ENCODE assay signal across 1 cellular context in genomic region chr9:79796411-79796810, GRCh38.
TF ChIP-seq lines count a peak whose summit lies in the region.

No MANE protein-coding gene starts in this region.

TF ChIP-seq in GM23338, 12 proteins besides CTCF, POLR2A, EP300 and RAD21 (continued from another document):
- TF ChIP-seq REST (IDR thresholded peaks at IDR 0.05; ENCODE audit: unreplicated experiment) (no peak), POLR2AphosphoS5 (IDR thresholded peaks at IDR 0.05; ENCODE audit: low read depth) (no peak), ETS1 (IDR thresholded peaks at IDR 0.05) (no peak), NANOG (IDR thresholded peaks at IDR 0.05; ENCODE audit: borderline replicate concordance) (no peak), JUNB (IDR thresholded peaks at IDR 0.05; ENCODE audit: unreplicated experiment) (no peak), CREB1 (CRISPR knock-in tag; IDR thresholded peaks at IDR 0.05; ENCODE audit: low read depth) (no peak), ZNF462 (CRISPR knock-in tag; IDR thresholded peaks at IDR 0.05) (no peak), EZH2phosphoT487 (IDR thresholded peaks at IDR 0.05; ENCODE audit: unreplicated experiment) (no peak), ZNF331 (CRISPR knock-in tag; IDR thresholded peaks at IDR 0.05; ENCODE audit: low read depth) (no peak), STAT1 (IDR thresholded peaks at IDR 0.05; ENCODE audit: unreplicated experiment) (no peak), ZNF114 (CRISPR knock-in tag; IDR thresholded peaks at IDR 0.05) (no peak)
TF ChIP-seq in GM23338: peak in this region for 0.
